ENCODE assay signal across 1 cellular context in the genomic region with DNA sequence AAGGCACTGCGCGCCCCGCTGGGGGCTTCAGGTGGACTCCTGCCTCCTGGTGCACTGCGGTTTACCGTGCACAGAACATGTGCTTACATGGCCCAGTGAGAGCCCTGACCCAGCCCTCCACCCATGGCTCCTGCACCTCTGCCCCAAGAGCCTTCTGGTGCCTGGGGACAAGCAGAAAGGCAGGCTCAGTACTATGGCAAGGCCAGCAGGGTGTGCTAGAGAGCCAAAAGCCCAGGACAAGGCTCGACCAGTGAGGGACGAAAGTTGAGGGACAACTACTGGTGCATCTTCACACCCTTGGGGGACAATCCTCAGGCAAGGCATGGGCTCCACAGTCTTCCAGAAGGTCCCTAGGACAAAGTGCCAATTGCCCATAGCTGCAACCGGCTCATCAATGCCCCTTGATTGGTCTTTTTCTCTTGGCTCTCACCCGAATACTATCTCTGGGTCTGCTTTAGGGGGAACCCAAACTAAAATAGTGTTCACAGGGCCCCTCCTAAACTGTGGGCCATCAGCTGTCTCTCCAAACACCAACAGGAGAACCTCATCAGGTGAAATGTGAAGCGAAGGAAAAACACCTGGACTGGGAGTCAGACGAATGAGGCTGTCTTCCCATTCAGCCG.
TF ChIP-seq lines count a peak whose summit lies in the region.

No MANE protein-coding gene starts in this region.

TF ChIP-seq in A549, 52 proteins besides CTCF, POLR2A, EP300 and RAD21 (continued from another document):
- TF ChIP-seq, protein P1, sequence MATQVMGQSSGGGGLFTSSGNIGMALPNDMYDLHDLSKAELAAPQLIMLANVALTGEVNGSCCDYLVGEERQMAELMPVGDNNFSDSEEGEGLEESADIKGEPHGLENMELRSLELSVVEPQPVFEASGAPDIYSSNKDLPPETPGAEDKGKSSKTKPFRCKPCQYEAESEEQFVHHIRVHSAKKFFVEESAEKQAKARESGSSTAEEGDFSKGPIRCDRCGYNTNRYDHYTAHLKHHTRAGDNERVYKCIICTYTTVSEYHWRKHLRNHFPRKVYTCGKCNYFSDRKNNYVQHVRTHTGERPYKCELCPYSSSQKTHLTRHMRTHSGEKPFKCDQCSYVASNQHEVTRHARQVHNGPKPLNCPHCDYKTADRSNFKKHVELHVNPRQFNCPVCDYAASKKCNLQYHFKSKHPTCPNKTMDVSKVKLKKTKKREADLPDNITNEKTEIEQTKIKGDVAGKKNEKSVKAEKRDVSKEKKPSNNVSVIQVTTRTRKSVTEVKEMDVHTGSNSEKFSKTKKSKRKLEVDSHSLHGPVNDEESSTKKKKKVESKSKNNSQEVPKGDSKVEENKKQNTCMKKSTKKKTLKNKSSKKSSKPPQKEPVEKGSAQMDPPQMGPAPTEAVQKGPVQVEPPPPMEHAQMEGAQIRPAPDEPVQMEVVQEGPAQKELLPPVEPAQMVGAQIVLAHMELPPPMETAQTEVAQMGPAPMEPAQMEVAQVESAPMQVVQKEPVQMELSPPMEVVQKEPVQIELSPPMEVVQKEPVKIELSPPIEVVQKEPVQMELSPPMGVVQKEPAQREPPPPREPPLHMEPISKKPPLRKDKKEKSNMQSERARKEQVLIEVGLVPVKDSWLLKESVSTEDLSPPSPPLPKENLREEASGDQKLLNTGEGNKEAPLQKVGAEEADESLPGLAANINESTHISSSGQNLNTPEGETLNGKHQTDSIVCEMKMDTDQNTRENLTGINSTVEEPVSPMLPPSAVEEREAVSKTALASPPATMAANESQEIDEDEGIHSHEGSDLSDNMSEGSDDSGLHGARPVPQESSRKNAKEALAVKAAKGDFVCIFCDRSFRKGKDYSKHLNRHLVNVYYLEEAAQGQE (IDR thresholded peaks at IDR 0.05): no peak
- TF ChIP-seq CHD2 (IDR thresholded peaks at IDR 0.05; ENCODE audit: low read length, partially characterized antibody) (no peak), HEYL (CRISPR knock-in tag; IDR thresholded peaks at IDR 0.05) (no peak)
